ENCODE assay signal across 8 cellular contexts in the genomic region with DNA sequence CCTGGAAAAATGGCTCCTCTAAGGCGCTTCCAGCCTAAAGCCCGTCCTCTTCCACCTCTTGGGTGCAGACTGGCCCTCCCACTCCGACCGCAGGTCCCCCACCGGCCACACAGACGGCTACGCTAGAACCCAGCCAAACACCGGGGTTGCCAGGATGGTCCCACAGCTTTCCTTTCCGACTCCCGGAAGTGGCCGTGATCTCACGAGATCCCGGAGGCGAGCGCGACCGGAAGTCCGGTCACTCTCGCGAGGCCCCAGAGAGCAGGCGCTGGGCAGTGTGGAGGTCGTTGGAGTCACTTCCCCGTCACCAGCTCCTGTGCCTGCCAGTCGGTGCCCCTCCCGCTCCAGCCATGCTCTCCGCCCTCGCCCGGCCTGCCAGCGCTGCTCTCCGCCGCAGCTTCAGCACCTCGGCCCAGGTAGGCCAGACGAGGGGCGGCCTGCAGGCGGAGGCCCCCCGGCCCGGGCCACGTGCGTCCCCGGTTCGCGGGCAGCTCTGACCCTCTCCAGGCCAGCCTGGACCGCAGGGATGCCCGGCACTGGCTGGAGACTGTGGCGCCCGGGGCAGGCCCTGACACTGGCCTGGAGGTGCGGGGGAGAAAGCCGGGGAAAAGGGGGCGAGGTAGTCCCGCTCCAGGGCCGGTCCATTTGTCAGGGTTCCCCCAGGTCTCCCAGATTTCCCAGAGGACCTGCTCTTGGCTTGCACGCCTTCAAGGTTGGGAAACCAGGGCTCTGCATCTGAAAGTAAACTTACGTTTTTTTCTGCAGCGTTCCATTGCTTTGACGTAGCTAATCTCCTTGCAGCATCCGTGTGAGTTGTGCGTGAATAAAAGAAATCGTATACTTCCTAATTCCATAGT.
A peak's percentile ranks its signal among the peaks of the same experiment; 100 is the strongest.
DNase-seq lines count a peak whose midpoint lies in the region; ATAC-seq and TF ChIP-seq lines count a peak whose summit lies in the region.

A gene with protein sequence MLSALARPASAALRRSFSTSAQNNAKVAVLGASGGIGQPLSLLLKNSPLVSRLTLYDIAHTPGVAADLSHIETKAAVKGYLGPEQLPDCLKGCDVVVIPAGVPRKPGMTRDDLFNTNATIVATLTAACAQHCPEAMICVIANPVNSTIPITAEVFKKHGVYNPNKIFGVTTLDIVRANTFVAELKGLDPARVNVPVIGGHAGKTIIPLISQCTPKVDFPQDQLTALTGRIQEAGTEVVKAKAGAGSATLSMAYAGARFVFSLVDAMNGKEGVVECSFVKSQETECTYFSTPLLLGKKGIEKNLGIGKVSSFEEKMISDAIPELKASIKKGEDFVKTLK (plus strand): TSS at position 296 of the 857 bp plus-strand sequence. CDS start 55 bp downstream, at position 351.
A gene with protein sequence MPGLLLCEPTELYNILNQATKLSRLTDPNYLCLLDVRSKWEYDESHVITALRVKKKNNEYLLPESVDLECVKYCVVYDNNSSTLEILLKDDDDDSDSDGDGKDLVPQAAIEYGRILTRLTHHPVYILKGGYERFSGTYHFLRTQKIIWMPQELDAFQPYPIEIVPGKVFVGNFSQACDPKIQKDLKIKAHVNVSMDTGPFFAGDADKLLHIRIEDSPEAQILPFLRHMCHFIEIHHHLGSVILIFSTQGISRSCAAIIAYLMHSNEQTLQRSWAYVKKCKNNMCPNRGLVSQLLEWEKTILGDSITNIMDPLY (minus strand): TSS at position 190 of the 857 bp plus-strand sequence. CDS start 17,477 bp downstream, outside the sequence.

- peak; percentile 93 for DNase-seq in NCI-H526 treated with DMSO at 0.1 percent for 48 hours (lab: John Stamatoyannopoulos, UW)
- DNase-seq in activated CD4-positive, alpha-beta T cell treated with anti-CD3 and anti-CD28 coated beads, Interleukin-2, amount 50 U/mL, for 1 hour: peak; percentile 79
- peak; percentile 50 for DNase-seq in cortex of kidney (lab: John Stamatoyannopoulos, UW)
- DNase-seq in left kidney (ENCODE audit: low read depth, low spot score): peak; percentile 99
- peak; percentile 94 for DNase-seq in stimulated activated CD4-positive, alpha-beta T cell treated with anti-CD3 and anti-CD28 coated beads, Interleukin-1b, Interleukin-23, amount 100 ng/mL, for 48 hours

- peak within 1 kb of the TSS; percentile 100 for H3K27ac ChIP-seq in C4-2B

- no peak for TF ChIP-seq CTCF in C4-2B (conservative IDR thresholded peaks at IDR 0.05)

- peak; percentile 93 for ATAC-seq in GM19351 (IDR thresholded peaks at IDR 0.05; ENCODE audit: unreplicated experiment)
- peak; percentile 87 for ATAC-seq in HG03520 (IDR thresholded peaks at IDR 0.05; ENCODE audit: unreplicated experiment)

Comparison
In these comparisons a context has a peak if more than half of its experiments do, and no peak if none do; other contexts are left out.
1. Peak in every context shown above with its lines: DNase-seq, ATAC-seq and H3K27ac ChIP-seq.